In genomic region chr5:821504-821903, GRCh38 we compare ENCODE assay signal across 16 cellular contexts. TPM values are rescaled to one million over a fixed set of nuclear protein-coding genes. Genes with fewer than 3 reads are reported as not detected.
"Had no signal": no experiment of that assay in that cellular context is flagged by ENCODE, and none has a peak within 500 bp of the region (broad histone marks: within the 10 kb centered on the region; RNA-seq: fewer than 3 reads in every experiment).

No MANE protein-coding gene starts in this region.

- H3K4me1 ChIP-seq: upper lobe of right lung had no signal

- H3K4me3 Mint-ChIP-seq: activated B cell treated with CpG ODN at 0.5 μM for 24 hours; activated CD4-positive, alpha-beta memory T cell treated with anti-CD3 and anti-CD28 coated beads for 36 hours; activated CD8-positive, alpha-beta memory T cell treated with anti-CD3 and anti-CD28 coated beads, Interleukin-2, amount 10 ng/mL, durations not matched to agents 7 days and 5 days; activated naive CD8-positive, alpha-beta T cell; nephron; stimulated activated memory B cell treated with anti-CD40 and anti-IgM and Interleukin-4, amounts not matched to agents 10 μg/mL and 1 μg/mL and 100 μg/mL, for 72 hours had no signal

- DNase-seq: activated B cell treated with CpG ODN at 0.5 μM for 24 hours; activated CD4-positive, alpha-beta memory T cell treated with anti-CD3 and anti-CD28 coated beads for 36 hours; activated CD4-positive, alpha-beta T cell treated with anti-CD3 and anti-CD28 coated beads for 4 hours; activated CD8-positive, alpha-beta memory T cell treated with anti-CD3 and anti-CD28 coated beads, Interleukin-2, amount 10 ng/mL, durations not matched to agents 7 days and 5 days; dorsolateral prefrontal cortex; foreskin fibroblast; nucleus accumbens; stimulated activated CD4-positive, alpha-beta T cell treated with anti-CD3 and anti-CD28 coated beads, Interleukin-4, amount 100 ng/mL, for 4 hours; upper lobe of right lung had no signal

- ATAC-seq: activated CD8-positive, alpha-beta memory T cell treated with anti-CD3 and anti-CD28 coated beads, Interleukin-2, amount 10 ng/mL, durations not matched to agents 7 days and 5 days; sciatic nerve; stimulated activated memory B cell treated with anti-CD40 and anti-IgM and Interleukin-4, amounts not matched to agents 10 μg/mL and 1 μg/mL and 100 μg/mL, for 72 hours; upper lobe of right lung had no signal

- H3K27ac Mint-ChIP-seq: activated B cell treated with CpG ODN at 0.5 μM for 24 hours; activated CD4-positive, alpha-beta memory T cell treated with anti-CD3 and anti-CD28 coated beads for 36 hours; activated CD8-positive, alpha-beta memory T cell treated with anti-CD3 and anti-CD28 coated beads, Interleukin-2, amount 10 ng/mL, durations not matched to agents 7 days and 5 days; activated naive CD8-positive, alpha-beta T cell; nephron; stimulated activated memory B cell treated with anti-CD40 and anti-IgM and Interleukin-4, amounts not matched to agents 10 μg/mL and 1 μg/mL and 100 μg/mL, for 72 hours had no signal

- H3K4me3 ChIP-seq: dorsolateral prefrontal cortex, lung, thoracic aorta, upper lobe of right lung had no signal

- H3K4me1 Mint-ChIP-seq: activated B cell treated with CpG ODN at 0.5 μM for 24 hours; activated CD8-positive, alpha-beta memory T cell treated with anti-CD3 and anti-CD28 coated beads, Interleukin-2, amount 10 ng/mL, durations not matched to agents 7 days and 5 days; nephron; stimulated activated memory B cell treated with anti-CD40 and anti-IgM and Interleukin-4, amounts not matched to agents 10 μg/mL and 1 μg/mL and 100 μg/mL, for 72 hours had no signal

- H3K9me3 Mint-ChIP-seq: activated B cell treated with CpG ODN at 0.5 μM for 24 hours; activated CD4-positive, alpha-beta memory T cell treated with anti-CD3 and anti-CD28 coated beads for 36 hours; nephron had no signal

- H3K36me3 ChIP-seq: thoracic aorta, upper lobe of right lung had no signal

- H3K27me3 ChIP-seq: dorsolateral prefrontal cortex, upper lobe of right lung had no signal

- H3K9me3 ChIP-seq: thoracic aorta, upper lobe of right lung had no signal

- H3K27me3 Mint-ChIP-seq: activated B cell treated with CpG ODN at 0.5 μM for 24 hours; activated CD4-positive, alpha-beta memory T cell treated with anti-CD3 and anti-CD28 coated beads for 36 hours; activated CD8-positive, alpha-beta memory T cell treated with anti-CD3 and anti-CD28 coated beads, Interleukin-2, amount 10 ng/mL, durations not matched to agents 7 days and 5 days had no signal

- H3K27ac ChIP-seq: dorsolateral prefrontal cortex, thoracic aorta, upper lobe of right lung had no signal

RNA-seq across cellular contexts. Expression of gene ZDHHC11B, which starts 37.0 kb away (rescaled TPM):
- total RNA-seq: glomerular endothelial cell had no signal
